ENCODE assay signal across 8 cellular contexts in the genomic region with DNA sequence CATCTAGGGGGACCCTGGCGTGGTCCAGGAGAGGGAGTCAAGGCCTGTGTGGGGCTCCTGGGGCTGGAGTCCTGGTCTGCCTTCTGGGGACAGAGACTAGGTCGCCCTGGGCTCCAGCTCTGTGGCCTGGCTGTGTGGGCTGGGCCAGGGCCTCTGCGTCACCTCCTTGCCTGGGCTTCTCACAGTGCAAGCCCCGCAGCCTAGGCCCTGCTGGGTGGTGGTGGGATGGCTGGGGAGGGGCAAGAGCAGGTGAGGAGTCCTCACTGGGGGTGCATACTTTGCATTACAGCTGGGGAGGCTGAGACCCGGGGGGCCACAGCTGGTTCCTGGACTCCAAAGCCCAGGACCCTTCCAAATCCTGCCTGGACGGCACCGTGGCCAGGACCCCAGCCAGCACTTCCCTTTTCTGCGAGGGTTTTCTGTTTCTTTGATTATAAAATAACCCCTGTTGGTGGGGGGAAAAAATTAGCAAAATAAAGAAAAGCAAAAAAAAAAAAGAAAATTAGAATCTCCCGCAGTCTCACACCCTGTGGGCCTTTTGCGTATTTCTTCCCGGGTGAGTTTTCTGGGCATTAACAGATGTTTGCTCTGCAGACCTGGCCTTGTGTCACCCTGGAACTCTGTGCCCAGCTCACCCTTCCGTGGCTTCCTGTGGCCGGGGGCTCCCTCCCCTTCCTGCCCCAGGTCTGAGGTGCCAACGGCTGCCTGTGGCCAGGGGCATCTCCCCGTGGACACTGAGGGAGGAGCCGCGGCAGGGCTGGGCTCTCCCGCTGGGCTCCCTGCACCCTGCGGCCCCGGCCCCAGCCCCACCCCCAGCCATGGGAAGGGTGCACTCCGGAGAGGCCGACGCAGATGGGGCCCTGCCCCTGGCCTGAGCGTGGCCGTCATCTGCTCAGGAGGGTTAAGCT. TPM values are rescaled to one million over a fixed set of nuclear protein-coding genes. Genes with fewer than 3 reads are reported as not detected.
DNase-seq lines count a peak whose midpoint lies in the region; ATAC-seq and TF ChIP-seq lines count a peak whose summit lies in the region.

No MANE protein-coding gene starts in this region.

- intact Hi-C loops in testis (cut with DNase I; ENCODE audit: low total_unique reads) = no loop called here

- no peaks in the 10 kb centered on the region for H3K9me3 Mint-ChIP-seq in immature natural killer cell

- no peaks in the 10 kb centered on the region for H3K36me3 ChIP-seq in testis (ENCODE audit: low read depth, missing control alignments)

- POLR2A ChIA-PET in RWPE1 (lab: Yijun Ruan, JAX; ENCODE audit: low non-redundant PET) = interaction anchor here (0.5 to 2.1 kb wide), 4 partner anchors 15 to 35 kb away, joined by 3 to 17 read pairs (median 3); a partner anchor contains a TSS
- POLR2A ChIA-PET in HEK293T (lab: Yijun Ruan, JAX) = interaction anchor here (0.7 to 2.8 kb wide), 3 partner anchors 10 to 24 kb away, joined by 3 to 7 read pairs (median 3); a partner anchor contains a TSS

- peak overlapping the region; percentile 81 to 97 (median 88) for H3K27ac Mint-ChIP-seq in immature natural killer cell

- ATAC-seq in HG02571 (IDR thresholded peaks at IDR 0.05; ENCODE audit: unreplicated experiment) (peak; percentile 4), GM18867 (IDR thresholded peaks at IDR 0.05; ENCODE audit: unreplicated experiment) (no peak), HG03025 (IDR thresholded peaks at IDR 0.05; ENCODE audit: low FRiP score, unreplicated experiment) (no peak)

- CTCF ChIA-PET in RWPE1 (lab: Yijun Ruan, JAX) (interaction anchor here (0.6 to 3.4 kb wide), 6 partner anchors 23 to 224 kb away, joined by 3 to 22 read pairs (median 6); no protein-coding TSS in a partner anchor), HEK293T (lab: Yijun Ruan, JAX) (no interaction called here)

- WGBS in testis, 2 donors = 35 to 66% methylated on average over 11 to 25 of the region's 25 CpGs

- peaks cover 7 to 28% (median 24%) of the 10 kb centered on the region in 3 donors for H3K27me3 Mint-ChIP-seq in immature natural killer cell (ENCODE audit: low read depth in 3 of 3)

- H3K4me1 Mint-ChIP-seq in immature natural killer cell = peaks cover 39 to 44% of the 10 kb centered on the region in 2 donors

- H3K27ac ChIP-seq in RWPE1 (peak overlapping the region; percentile 91), testis (peak overlapping the region; percentile 93 to 95)

- H3K27me3 ChIP-seq in testis = no peaks in the 10 kb centered on the region

- H3K4me3 Mint-ChIP-seq in immature natural killer cell = peak overlapping the region in 4 of 5 donors; percentile 6 to 73 (median 42)

- H3K9me3 ChIP-seq in testis = no peaks in the 10 kb centered on the region

- no peak for TF ChIP-seq POLR2A in testis (IDR thresholded peaks at IDR 0.05)

- H3K4me3 ChIP-seq in testis = no peak overlapping the region

- H3K36me3 Mint-ChIP-seq in immature natural killer cell = no peaks in the 10 kb centered on the region

- TF ChIP-seq CTCF in RWPE1 (conservative IDR thresholded peaks at IDR 0.05; ENCODE audit: low read depth) = no peak
- no peak for TF ChIP-seq CTCF in testis (IDR thresholded peaks at IDR 0.05)

- DNase-seq in AML-193 (lab: John Stamatoyannopoulos, UW) (peak; percentile 79 to 87), RWPE1 (ENCODE audit: low spot score) (no peak), immature natural killer cell (peak; percentile 54 to 77 (median 67)), testis (no peak), HEK293T (ENCODE audit: extremely low spot score) (no peak)

- H3K4me1 ChIP-seq in testis = peaks cover 55% of the 10 kb centered on the region

TF ChIP-seq in HEK293T, 16 proteins besides CTCF, POLR2A, EP300 and RAD21:
- TF ChIP-seq SUZ12 (IDR thresholded peaks at IDR 0.05) (no peak), TARDBP (IDR thresholded peaks at IDR 0.05) (no peak)

RNA-seq across cellular contexts. Expression of a gene that starts 23.7 kb away (rescaled TPM):
- polyA plus RNA-seq in immature natural killer cell (1 to 10 TPM; 4.0 to 7.3 (median 4.3) TPM), testis (ENCODE audit: insufficient read depth, low read depth, low replicate concordance) (16.0 TPM)
- 10 to 100 TPM; 32.6 to 45.1 TPM for total RNA-seq in testis

Comparison
In these comparisons a context has a peak if more than half of its experiments do, and no peak if none do; other contexts are left out.
1. DNase-seq: peak in AML-193 (2 of 2) and immature natural killer cell (3 of 3); none in RWPE1 (single experiment), testis (single experiment) and HEK293T (single experiment).